Comparison of ENCODE assay signal across 26 cellular contexts in genomic region chr4:5720157-5720850, GRCh38. TPM values are rescaled to one million over a fixed set of nuclear protein-coding genes. Genes with fewer than 3 reads are reported as not detected.
DNase-seq lines count a peak whose midpoint lies in the region; ATAC-seq, FAIRE-seq and TF ChIP-seq lines count a peak whose summit lies in the region.
"Had no signal": no experiment of that assay in that cellular context is flagged by ENCODE, and none has a peak within 500 bp of the region (broad histone marks: within the 10 kb centered on the region; RNA-seq: fewer than 3 reads in every experiment).

No MANE protein-coding gene starts in this region.

- ATAC-seq in HepG2 = no peak
- ATAC-seq in right lobe of liver = no peak
- ATAC-seq: A549, HCT116 had no signal

- H3K4me3 ChIP-seq in HepG2 (replicated peaks in 1 of 3; ENCODE audit: insufficient read depth in 1 of 3, low read depth in 2 of 3, low read length in 3 of 3) (no peak overlapping the region), right lobe of liver (no peak overlapping the region), hepatocyte (no peak overlapping the region)
- H3K4me3 ChIP-seq: A549; BLaER1 treated with 17β-estradiol and CSF1 and Interleukin-3, amounts not matched to agents 10 nM and 100 nM; GM23338 had no signal

- H3K9me3 ChIP-seq in HepG2 (ENCODE audit: low read length) = peaks cover 2% of the 10 kb centered on the region
- no peaks in the 10 kb centered on the region for H3K9me3 ChIP-seq in right lobe of liver
- peaks cover under 1% of the 10 kb centered on the region for H3K9me3 ChIP-seq in hepatocyte (ENCODE audit: low read depth)
- H3K9me3 ChIP-seq: BE2C had no signal

- peaks cover 5% of the 10 kb centered on the region for H3K4me1 Mint-ChIP-seq in nephron
- H3K4me1 Mint-ChIP-seq: CD14-positive monocyte; CD8-positive, alpha-beta memory T cell had no signal

- H3K9me3 Mint-ChIP-seq in nephron = peaks cover 19% of the 10 kb centered on the region

- no peaks in the 10 kb centered on the region for H3K9me2 ChIP-seq in hepatocyte (replicated peaks; ENCODE audit: insufficient read depth)

- intact Hi-C loops in HepG2 (cut with micrococcal nuclease; ENCODE audit: unreplicated experiment) = no loop called here
- intact Hi-C loops in right lobe of liver (cut with DNase I) = no loop called here

- no peaks in the 10 kb centered on the region; a peak in 1 of 5 replicates for H3K27me3 ChIP-seq in HepG2 (ENCODE audit: control insufficient read depth in 1 of 2, insufficient read depth in 2 of 2, low read length in 2 of 2)
- H3K27me3 ChIP-seq in right lobe of liver = no peaks in the 10 kb centered on the region
- no peaks in the 10 kb centered on the region for H3K27me3 ChIP-seq in hepatocyte
- H3K27me3 ChIP-seq: BLaER1 treated with 17β-estradiol and CSF1 and Interleukin-3, amounts not matched to agents 10 nM and 100 nM had no signal

- CTCF ChIA-PET in HepG2 (lab: Yijun Ruan, JAX; ENCODE audit: low intra/inter-chr PET ratio, low total read pairs) = no interaction called here

- H3K79me2 ChIP-seq in HepG2 (ENCODE audit: insufficient read depth, low read length) = no peaks in the 10 kb centered on the region
- H3K79me2 ChIP-seq in hepatocyte = peaks cover 27% of the 10 kb centered on the region

- TF ChIP-seq POLR2A in HepG2 (IDR thresholded peaks at IDR 0.05; ENCODE audit: insufficient read depth in 1 of 2, low read depth in 2 of 2, low read length in 2 of 2) (no peak), right lobe of liver (IDR thresholded peaks at IDR 0.05) (no peak)

- 79% methylated on average over 15 of the region's 16 CpGs for WGBS in HepG2 (ENCODE audit: low lambda C conversion rate)
- WGBS in right lobe of liver (ENCODE audit: insufficient coverage, low coverage, low lambda C conversion rate, missing lambda C conversion rate) = 51% methylated on average over 11 of the region's 16 CpGs
- 79% methylated on average over 16 of the region's 16 CpGs for WGBS in hepatocyte (ENCODE audit: low lambda C conversion rate, missing lambda C conversion rate)

- H3K27me3 Mint-ChIP-seq in nephron (ENCODE audit: low read depth) = no peaks in the 10 kb centered on the region

- no peak overlapping the region for H2AFZ ChIP-seq in HepG2 (ENCODE audit: low read length)
- no peak overlapping the region for H2AFZ ChIP-seq in hepatocyte
- H2AFZ ChIP-seq: GM23338 had no signal

- POLR2A ChIA-PET in HepG2 (lab: Yijun Ruan, JAX) = interaction anchor here (2.1 kb wide), 1 partner anchor 10 kb away, joined by 11 read pairs; the partner anchor contains the start of gene EVC

- no TSS peak for BruUV-seq in HepG2 (replicated peaks; lab: Mats Ljungman, UMichigan)

- H3K4me1 ChIP-seq in HepG2 (ENCODE audit: insufficient read depth, low read length) = peaks cover 91% of the 10 kb centered on the region
- no peaks in the 10 kb centered on the region for H3K4me1 ChIP-seq in right lobe of liver
- peaks cover 6% of the 10 kb centered on the region for H3K4me1 ChIP-seq in hepatocyte (ENCODE audit: insufficient read depth)
- H3K4me1 ChIP-seq: BE2C had no signal

- H3K27ac Mint-ChIP-seq in nephron = peak overlapping the region; percentile 30 to 87 (median 65)
- H3K27ac Mint-ChIP-seq: CD14-positive monocyte; CD4-positive, alpha-beta T cell; CD8-positive, alpha-beta memory T cell; GM23338 had no signal

- H4K20me1 ChIP-seq in HepG2 (ENCODE audit: insufficient read depth, low read length) (no peaks in the 10 kb centered on the region), hepatocyte (ENCODE audit: insufficient read depth, poor library complexity, severe bottlenecking) (no peaks in the 10 kb centered on the region)
- H4K20me1 ChIP-seq: BLaER1 treated with 17β-estradiol and CSF1 and Interleukin-3, amounts not matched to agents 10 nM and 100 nM had no signal

- DNase-seq in HepG2 (ENCODE audit: low spot score) (no peak), right lobe of liver (no peak), left kidney (ENCODE audit: low read depth, low spot score) (peak; percentile 10), ureter (ENCODE audit: low spot score) (no peak), HK-2 (ENCODE audit: unreplicated experiment) (no peak), hepatocyte (ENCODE audit: low spot score) (no peak)
- DNase-seq: 8988T; ACHN; AML-193; BE2C; CD4-positive, alpha-beta T cell; CD8-positive, alpha-beta memory T cell; DMS 273 treated with DMSO at 0.1 percent for 48 hours; DMS53; DMS79 treated with DMSO at 0.1 percent for 48 hours; GF-D8; H9 had no signal

- no peak overlapping the region for H3K4me2 ChIP-seq in HepG2 (ENCODE audit: low read depth, low read length)
- H3K4me2 ChIP-seq in hepatocyte = no peak overlapping the region
- H3K4me2 ChIP-seq: A549, GM23338 had no signal

- no peak overlapping the region for H3K9ac ChIP-seq in HepG2 (ENCODE audit: insufficient read depth, low read depth, low read length)
- H3K9ac ChIP-seq: BLaER1 treated with 17β-estradiol and CSF1 and Interleukin-3, amounts not matched to agents 10 nM and 100 nM had no signal

- TF ChIP-seq RAD21 in HepG2 (CRISPR knock-in tag; IDR thresholded peaks at IDR 0.05) = no peak

- H3K36me3 Mint-ChIP-seq in nephron (ENCODE audit: low read depth) = peaks cover 71% of the 10 kb centered on the region
- H3K36me3 Mint-ChIP-seq: CD14-positive monocyte; CD8-positive, alpha-beta memory T cell had no signal

- in situ Hi-C loops in HepG2 (cut with HindIII; ENCODE audit: extremely low pct_ligation_motif_present, low pct_unique_long_range_greater_than_20kb) = no loop called here

- H3K27ac ChIP-seq in HepG2 (ENCODE audit: extremely low read length, insufficient read depth, low read length) = no peak overlapping the region
- no peak overlapping the region for H3K27ac ChIP-seq in right lobe of liver
- no peak overlapping the region for H3K27ac ChIP-seq in hepatocyte
- H3K27ac ChIP-seq: BLaER1 treated with 17β-estradiol and CSF1 and Interleukin-3, amounts not matched to agents 10 nM and 100 nM had no signal

- TF ChIP-seq EP300 in HepG2 (IDR thresholded peaks at IDR 0.05; ENCODE audit: low read depth in 2 of 2, low read length in 2 of 2) (no peak), HepG2 (CRISPR knock-in tag; IDR thresholded peaks at IDR 0.05; ENCODE audit: borderline replicate concordance) (no peak)

- TF ChIP-seq CTCF in HepG2 (CRISPR knock-in tag; IDR thresholded peaks at IDR 0.05) = no peak
- no peak for TF ChIP-seq CTCF in right lobe of liver (IDR thresholded peaks at IDR 0.05)
- no peak for TF ChIP-seq CTCF in nephron (IDR thresholded peaks at IDR 0.05; ENCODE audit: unreplicated experiment in 3 of 3)
- no peak for TF ChIP-seq CTCF in hepatocyte (IDR thresholded peaks at IDR 0.05; ENCODE audit: poor library complexity)

- H3K4me3 Mint-ChIP-seq in nephron = no peak overlapping the region
- H3K4me3 Mint-ChIP-seq: CD14-positive monocyte; CD4-positive, alpha-beta T cell; CD8-positive, alpha-beta memory T cell; GM23338; H9 had no signal

- H3K36me3 ChIP-seq in HepG2 (replicated peaks in 1 of 2; ENCODE audit: control insufficient read depth in 1 of 2, insufficient read depth in 2 of 2, low read length in 2 of 2) = peaks cover 4 to 20% of the 10 kb centered on the region in 2 experiments; a peak in 3 of 5 replicates
- no peaks in the 10 kb centered on the region for H3K36me3 ChIP-seq in right lobe of liver
- H3K36me3 ChIP-seq in hepatocyte (replicated peaks; ENCODE audit: insufficient read depth, low read depth) = no peaks in the 10 kb centered on the region
- H3K36me3 ChIP-seq: BE2C had no signal

- no peak for FAIRE-seq in HepG2 (lab: Jason Lieb, UNC)
- FAIRE-seq: A549, D721Med, GM12891, GM18507 had no signal

RNA-seq across cellular contexts. Expression of gene EVC, which starts 9.3 kb away (rescaled TPM):
- total RNA-seq in HepG2 (2016; rRNA removed; fragmentation: Illumina TruSeq; extraction: Trizol) = 2.8 and 4.9 TPM in 2 replicates
- 1.3 and 1.5 TPM in 2 replicates for total RNA-seq in HepG2 (2016; cell fraction: cytosol; rRNA removed; fragmentation: Illumina TruSeq; extraction: Trizol; ENCODE audit: low read depth)
- 2.3 and 4.9 TPM in 2 replicates for total RNA-seq in HepG2 (2016; cell fraction: insoluble cytoplasmic fraction; rRNA removed; fragmentation: Illumina TruSeq; extraction: Trizol)
- 3.0 and 3.1 TPM in 2 replicates for total RNA-seq in HepG2 (2016; cell fraction: membrane; rRNA removed; fragmentation: Illumina TruSeq; extraction: Trizol)
- 8.1 and 10.9 TPM in 2 replicates for total RNA-seq in HepG2 (2016; cell fraction: nucleus; rRNA removed; fragmentation: Illumina TruSeq; extraction: Trizol)
- polyA plus RNA-seq in HepG2 (2011; rRNA removed) = 3.1 and 3.5 TPM in 2 replicates
- 1.7 and 2.1 TPM in 2 replicates for polyA plus RNA-seq in HepG2 (2011; cell fraction: cytosol; rRNA removed)
- polyA plus RNA-seq in HepG2 (2011; cell fraction: nucleus; rRNA removed) = 17.7 and 18.7 TPM in 2 replicates
- polyA plus RNA-seq in HepG2 (2012) = 2.0 and 3.0 TPM in 2 replicates
- polyA plus RNA-seq in HepG2 (2016; cell fraction: cytosol; fragmentation: Illumina TruSeq; extraction: Trizol; ENCODE audit: low read depth) = 0.61 and 0.63 TPM in 2 replicates
- polyA plus RNA-seq in HepG2 (2016; cell fraction: insoluble cytoplasmic fraction; fragmentation: Illumina TruSeq; extraction: Trizol; ENCODE audit: low read depth) = 1.6 and 2.2 TPM in 2 replicates
- polyA plus RNA-seq in HepG2 (2016; cell fraction: membrane; fragmentation: Illumina TruSeq; extraction: Trizol; ENCODE audit: low read depth) = 1.1 and 1.2 TPM in 2 replicates
- 8.1 and 10.6 TPM in 2 replicates for polyA plus RNA-seq in HepG2 (2016; cell fraction: nucleus; fragmentation: Illumina TruSeq; extraction: Trizol; ENCODE audit: insufficient read depth, low read depth)
- polyA minus RNA-seq in HepG2 (2011; rRNA and poly(A)+ RNA removed; ENCODE audit: low replicate concordance) = 1.2 and 6.0 TPM in 2 replicates
- polyA minus RNA-seq in HepG2 (2011; cell fraction: cytosol; rRNA and poly(A)+ RNA removed) = 2.5 and 3.3 TPM in 2 replicates
- 15.0 and 17.3 TPM in 2 replicates for polyA minus RNA-seq in HepG2 (2011; cell fraction: nucleus; rRNA and poly(A)+ RNA removed)
- 1 to 10 TPM; 2.6 to 6.5 (median 3.2) TPM for total RNA-seq in right lobe of liver
- total RNA-seq in ureter = 24.1 TPM
- total RNA-seq in hepatocyte = 8.6 and 13.2 TPM in 2 replicates
- 4.6 and 4.8 TPM in 2 replicates for polyA plus RNA-seq in hepatocyte
- polyA plus RNA-seq: CD14-positive monocyte had no signal

RNA-seq across cellular contexts. Expression of gene EVC2, which starts 11.9 kb away (rescaled TPM):
- not detected in 2 replicates for total RNA-seq in HepG2 (2016; rRNA removed; fragmentation: Illumina TruSeq; extraction: Trizol)
- not detected in 2 replicates for total RNA-seq in HepG2 (2016; cell fraction: cytosol; rRNA removed; fragmentation: Illumina TruSeq; extraction: Trizol; ENCODE audit: low read depth)
- total RNA-seq in HepG2 (2016; cell fraction: insoluble cytoplasmic fraction; rRNA removed; fragmentation: Illumina TruSeq; extraction: Trizol) = not detected in 2 replicates
- total RNA-seq in HepG2 (2016; cell fraction: membrane; rRNA removed; fragmentation: Illumina TruSeq; extraction: Trizol) = not detected in 2 replicates
- total RNA-seq in HepG2 (2016; cell fraction: nucleus; rRNA removed; fragmentation: Illumina TruSeq; extraction: Trizol) = not detected in 2 replicates
- polyA plus RNA-seq in HepG2 (2011; rRNA removed) = not detected in 2 replicates
- polyA plus RNA-seq in HepG2 (2011; cell fraction: cytosol; rRNA removed) = not detected in 2 replicates
- polyA plus RNA-seq in HepG2 (2011; cell fraction: nucleus; rRNA removed) = not detected in 2 replicates
- polyA plus RNA-seq in HepG2 (2012) = not detected in 2 replicates
- not detected in 2 replicates for polyA plus RNA-seq in HepG2 (2016; cell fraction: cytosol; fragmentation: Illumina TruSeq; extraction: Trizol; ENCODE audit: low read depth)
- polyA plus RNA-seq in HepG2 (2016; cell fraction: insoluble cytoplasmic fraction; fragmentation: Illumina TruSeq; extraction: Trizol; ENCODE audit: low read depth) = not detected in 2 replicates
- polyA plus RNA-seq in HepG2 (2016; cell fraction: membrane; fragmentation: Illumina TruSeq; extraction: Trizol; ENCODE audit: low read depth) = not detected in 2 replicates
- polyA plus RNA-seq in HepG2 (2016; cell fraction: nucleus; fragmentation: Illumina TruSeq; extraction: Trizol; ENCODE audit: insufficient read depth, low read depth) = not detected in 2 replicates
- not detected in 2 replicates for polyA minus RNA-seq in HepG2 (2011; rRNA and poly(A)+ RNA removed; ENCODE audit: low replicate concordance)
- polyA minus RNA-seq in HepG2 (2011; cell fraction: cytosol; rRNA and poly(A)+ RNA removed) = not detected in 2 replicates
- polyA minus RNA-seq in HepG2 (2011; cell fraction: nucleus; rRNA and poly(A)+ RNA removed) = not detected in 2 replicates
- under 1 TPM; 0.24 to 0.93 (median 0.53) TPM for total RNA-seq in right lobe of liver
- total RNA-seq in ureter = 6.1 TPM
- total RNA-seq in hepatocyte = 3.6 and 4.2 TPM in 2 replicates
- 2.7 and 3.0 TPM in 2 replicates for polyA plus RNA-seq in hepatocyte
